Comparison of ENCODE assay signal across 23 cellular contexts in the genomic region with DNA sequence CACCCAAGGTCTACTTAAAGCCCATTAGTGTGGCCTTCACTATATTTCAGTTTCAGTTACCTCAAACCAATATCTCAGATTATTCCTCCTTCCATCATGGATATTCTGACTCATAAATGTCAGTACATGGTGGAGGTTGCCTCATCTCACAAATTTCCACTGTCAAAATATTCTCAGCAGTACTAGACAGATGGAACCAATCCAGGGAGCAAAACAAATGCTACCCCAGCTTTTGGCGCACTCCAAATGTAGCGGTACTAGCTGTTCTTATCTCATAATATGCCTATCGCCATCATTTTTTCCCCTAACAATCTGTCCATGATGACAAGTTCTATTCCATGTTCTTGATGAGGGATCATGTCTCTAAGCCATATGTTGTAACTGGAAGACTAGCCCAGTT.
"Had no signal": no experiment of that assay in that cellular context is flagged by ENCODE, and none has a peak within 500 bp of the region (broad histone marks: within the 10 kb centered on the region; RNA-seq: fewer than 3 reads in every experiment).

No MANE protein-coding gene starts in this region.

- H3K27me3 Mint-ChIP-seq: activated naive CD8-positive, alpha-beta T cell treated with anti-CD3 and anti-CD28 coated beads, Interleukin-2, amount 10 ng/mL, durations not matched to agents 7 days and 5 days; effector memory CD8-positive, alpha-beta T cell had no signal

- H3K27me3 ChIP-seq: dorsolateral prefrontal cortex, esophagus muscularis mucosa, gastrocnemius medialis, neutrophil, ovary, spleen, tibial artery had no signal

- DNase-seq: activated CD8-positive, alpha-beta memory T cell treated with anti-CD3 and anti-CD28 coated beads for 24 hours; activated CD8-positive, alpha-beta memory T cell treated with anti-CD3 and anti-CD28 coated beads, Interleukin-2, amount 50 U/mL, for 4 hours; activated naive CD4-positive, alpha-beta T cell treated with anti-CD3 and anti-CD28 coated beads for 36 hours; activated naive CD8-positive, alpha-beta T cell treated with anti-CD3 and anti-CD28 coated beads, Interleukin-2, amount 10 ng/mL, durations not matched to agents 7 days and 5 days; activated T-cell treated with anti-CD3 and anti-CD28 coated beads, Interleukin-2, amount 50 U/mL, for 48 hours; effector memory CD8-positive, alpha-beta T cell; gastrocnemius medialis; hypothalamus; left ventricle myocardium inferior; natural killer cell; ovary; spleen; stimulated activated CD4-positive, alpha-beta T cell treated with anti-CD3 and anti-CD28 coated beads, Interleukin-4, amount 100 ng/mL, for 1 hour; stimulated activated naive CD4-positive, alpha-beta T cell treated with Interleukin-2 at 50 U/mL for 16 hours; substantia nigra; T1000; tibial artery had no signal

- H3K36me3 ChIP-seq: esophagus muscularis mucosa, gastrocnemius medialis, left ventricle myocardium inferior, neutrophil, ovary, prostate gland, spleen, tibial artery had no signal

- H3K36me3 Mint-ChIP-seq: activated naive CD8-positive, alpha-beta T cell treated with anti-CD3 and anti-CD28 coated beads, Interleukin-2, amount 10 ng/mL, durations not matched to agents 7 days and 5 days; natural killer cell had no signal

- H3K9me3 ChIP-seq: esophagus muscularis mucosa, gastrocnemius medialis, neutrophil, ovary, prostate gland had no signal

- H3K4me1 ChIP-seq: esophagus muscularis mucosa, gastrocnemius medialis, left ventricle myocardium inferior, prostate gland, spleen had no signal

- H3K4me3 ChIP-seq: dorsolateral prefrontal cortex, esophagus muscularis mucosa, gastrocnemius medialis, left ventricle myocardium inferior, ovary, prostate gland, spleen, tibial artery had no signal

- H3K4me3 Mint-ChIP-seq: activated naive CD4-positive, alpha-beta T cell treated with anti-CD3 and anti-CD28 coated beads for 36 hours; activated naive CD8-positive, alpha-beta T cell treated with anti-CD3 and anti-CD28 coated beads, Interleukin-2, amount 10 ng/mL, durations not matched to agents 7 days and 5 days; effector memory CD8-positive, alpha-beta T cell; natural killer cell; T-helper 1 cell treated with Interleukin-12 subunit alpha and Interleukin-12 subunit beta and Interleukin-4 antibody, amounts not matched to agents 30 μg/mL and 1 μg/mL, for 36 hours; WTC11 had no signal

- H3K4me1 Mint-ChIP-seq: activated naive CD8-positive, alpha-beta T cell treated with anti-CD3 and anti-CD28 coated beads, Interleukin-2, amount 10 ng/mL, durations not matched to agents 7 days and 5 days; natural killer cell; WTC11 had no signal

- H3K27ac Mint-ChIP-seq: activated naive CD4-positive, alpha-beta T cell treated with anti-CD3 and anti-CD28 coated beads for 36 hours; activated naive CD8-positive, alpha-beta T cell treated with anti-CD3 and anti-CD28 coated beads, Interleukin-2, amount 10 ng/mL, durations not matched to agents 7 days and 5 days; effector memory CD8-positive, alpha-beta T cell; natural killer cell; T-helper 1 cell treated with Interleukin-12 subunit alpha and Interleukin-12 subunit beta and Interleukin-4 antibody, amounts not matched to agents 30 μg/mL and 1 μg/mL, for 36 hours; WTC11 had no signal
